In genomic region chr7:25303380-25304321, GRCh38 we compare ENCODE assay signal across 13 cellular contexts.
A peak's percentile ranks its signal among the peaks of the same experiment; 100 is the strongest.
DNase-seq lines count a peak whose midpoint lies in the region; ATAC-seq and TF ChIP-seq lines count a peak whose summit lies in the region.
"Had no signal": no experiment of that assay in that cellular context is flagged by ENCODE, and none has a peak within 500 bp of the region (broad histone marks: within the 10 kb centered on the region; RNA-seq: fewer than 3 reads in every experiment).

No MANE protein-coding gene starts in this region.

- H3K9me3 ChIP-seq in HUES6 (ENCODE audit: control insufficient read depth, insufficient read depth, low read depth, low read length): no peaks in the 10 kb centered on the region
- no peaks in the 10 kb centered on the region for H3K9me3 ChIP-seq in smooth muscle cell (replicated peaks; ENCODE audit: low read depth)
- H3K9me3 ChIP-seq: body of pancreas, sigmoid colon had no signal

- no peaks in the 10 kb centered on the region for H3F3A ChIP-seq in smooth muscle cell (ENCODE audit: low read depth)

- H3K27me3 ChIP-seq in HUES6 (ENCODE audit: control insufficient read depth, insufficient read depth, low read length) (no peaks in the 10 kb centered on the region), smooth muscle cell (ENCODE audit: low read depth) (peaks cover 14% of the 10 kb centered on the region)
- H3K27me3 ChIP-seq: body of pancreas, sigmoid colon had no signal

- DNase-seq in astrocyte of the spinal cord (ENCODE audit: low read depth, low spot score) (peak; percentile 5), iPS-NIHi11 (ENCODE audit: low spot score) (peak; percentile 56), smooth muscle cell (lab: John Stamatoyannopoulos, UW; ENCODE audit: unreplicated experiment) (no peak), NCI-H748 treated with DMSO at 0.1 percent for 48 hours (lab: John Stamatoyannopoulos, UW) (no peak)
- DNase-seq: activated CD4-positive, alpha-beta T cell treated with anti-CD3 and anti-CD28 coated beads for 48 hours; activated T-cell treated with anti-CD3 and anti-CD28 coated beads, Interleukin-2, amount 50 U/mL, for 48 hours; body of pancreas; NCI-H2029; sigmoid colon; T-helper 1 cell had no signal

- H3K36me3 ChIP-seq in HUES6 (ENCODE audit: control insufficient read depth, insufficient read depth, low read length) (no peaks in the 10 kb centered on the region), smooth muscle cell (ENCODE audit: low read depth) (no peaks in the 10 kb centered on the region)
- H3K36me3 ChIP-seq: sigmoid colon had no signal

- no peaks in the 10 kb centered on the region for H3K79me2 ChIP-seq in smooth muscle cell (ENCODE audit: low read depth)

- WGBS in smooth muscle cell (ENCODE audit: low lambda C conversion rate): 36% methylated on average over 4 of the region's 4 CpGs

- no peak for ATAC-seq in HG03097 (IDR thresholded peaks at IDR 0.05; ENCODE audit: low FRiP score, unreplicated experiment)
- ATAC-seq in HG03342 (IDR thresholded peaks at IDR 0.05; ENCODE audit: unreplicated experiment): no peak
- ATAC-seq: body of pancreas had no signal

- peak overlapping the region; percentile 56 for H3K9ac ChIP-seq in HUES6 (ENCODE audit: low read length)
- no peak overlapping the region for H3K9ac ChIP-seq in smooth muscle cell (ENCODE audit: low read depth)

- TF ChIP-seq CTCF in astrocyte of the spinal cord (IDR thresholded peaks at IDR 0.05; ENCODE audit: low read depth, low read length) (no peak), smooth muscle cell (IDR thresholded peaks at IDR 0.05; ENCODE audit: borderline replicate concordance, insufficient read depth, poor library complexity, severe bottlenecking) (no peak)

- no peaks in the 10 kb centered on the region for H4K20me1 ChIP-seq in smooth muscle cell (ENCODE audit: low read depth)

- H3K4me3 ChIP-seq in HUES6 (ENCODE audit: low read depth, low read length): peak overlapping the region; percentile 11; the same call in 1 of the 2 replicates
- no peak overlapping the region for H3K4me3 ChIP-seq in astrocyte of the spinal cord (ENCODE audit: low read depth, low read length)
- H3K4me3 ChIP-seq in smooth muscle cell: no peak overlapping the region
- H3K4me3 ChIP-seq: body of pancreas, sigmoid colon had no signal

- peak overlapping the region; percentile 65; the same call in 1 of the 2 replicates for H3K27ac ChIP-seq in HUES6 (ENCODE audit: low read depth, low read length)
- H3K27ac ChIP-seq in smooth muscle cell (ENCODE audit: low read depth): no peak overlapping the region
- H3K27ac ChIP-seq: body of pancreas had no signal

- peaks cover 24% of the 10 kb centered on the region for H3K4me1 ChIP-seq in HUES6 (ENCODE audit: control insufficient read depth, insufficient read depth, low read length)
- no peaks in the 10 kb centered on the region for H3K4me1 ChIP-seq in smooth muscle cell (ENCODE audit: low read depth)

- peak overlapping the region; percentile 53 for H3K4me2 ChIP-seq in smooth muscle cell

- no peak overlapping the region for H2AFZ ChIP-seq in smooth muscle cell (ENCODE audit: low read depth)

- in situ Hi-C loops in astrocyte of the spinal cord (cut with HindIII; ENCODE audit: low sequenced_read_pairs): no loop called here

Comparison
In these comparisons a context has a peak if more than half of its experiments do, and no peak if none do; other contexts are left out.
1. DNase-seq: peak in astrocyte of the spinal cord (single experiment) and iPS-NIHi11 (single experiment); none in smooth muscle cell (single experiment) and NCI-H748 treated with DMSO at 0.1 percent for 48 hours (single experiment).